18 cellular contexts compared by ENCODE assay signal in the genomic region with DNA sequence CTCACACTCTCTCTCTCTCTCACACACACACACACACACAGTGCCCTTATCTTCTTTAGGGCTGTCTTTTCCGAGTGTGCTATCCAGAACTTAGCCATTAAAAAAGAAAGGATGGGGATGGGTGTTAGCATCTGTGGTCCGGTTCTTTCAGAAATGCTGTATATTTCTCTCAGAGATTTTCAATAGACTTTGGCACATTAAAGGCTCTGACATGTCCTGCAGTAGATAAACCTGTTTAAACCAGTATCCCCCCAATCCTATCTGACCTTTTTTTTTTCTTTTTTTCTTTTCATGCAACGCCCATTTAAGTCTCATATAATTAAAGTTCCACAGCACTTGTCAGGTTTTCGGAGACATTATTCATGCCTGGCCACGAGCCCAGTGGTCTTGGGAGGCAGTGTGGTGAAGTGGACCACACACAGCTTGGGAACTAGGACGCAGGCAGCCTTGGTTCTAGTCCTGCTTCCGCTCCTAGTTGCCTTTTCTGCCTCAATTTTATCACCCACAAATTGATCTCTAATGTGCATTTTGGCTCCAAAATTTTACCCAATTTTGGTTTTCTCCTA. TPM values are rescaled to one million over a fixed set of nuclear protein-coding genes. Genes with fewer than 3 reads are reported as not detected.
DNase-seq lines count a peak whose midpoint lies in the region; ATAC-seq lines count a peak whose summit lies in the region.
"Had no signal": no experiment of that assay in that cellular context is flagged by ENCODE, and none has a peak within 500 bp of the region (broad histone marks: within the 10 kb centered on the region; RNA-seq: fewer than 3 reads in every experiment).

No MANE protein-coding gene starts in this region.

- peak; percentile 35 for DNase-seq in Daoy (ENCODE audit: low read depth)
- peak; percentile 60 for DNase-seq in EH (ENCODE audit: low read depth)
- DNase-seq in RPMI7951 (ENCODE audit: low read depth), result peak; percentile 42
- peak; percentile 68 for DNase-seq in astrocyte of the hippocampus (ENCODE audit: low read depth, low spot score)
- DNase-seq in activated CD4-positive, CD25-positive, alpha-beta regulatory T cell treated with anti-CD3 and anti-CD28 coated beads, Interleukin-2, amount 50 U/mL, for 72 hours, result no peak
- no peak for DNase-seq in pons (ENCODE audit: low spot score)
- DNase-seq: CD4-positive, CD25-positive, alpha-beta regulatory T cell; CD8-positive, alpha-beta T cell; DMS 273 treated with DMSO at 0.1 percent for 48 hours; DMS79; H9 had no signal

- ATAC-seq in GM21360 (IDR thresholded peaks at IDR 0.05; ENCODE audit: unreplicated experiment), result no peak
- ATAC-seq: CD8-positive, alpha-beta T cell; GM23338; HCT116 had no signal

RNA-seq across cellular contexts. Expression of a gene that starts 13.3 kb away (rescaled TPM):
- total RNA-seq in Daoy (2014; rRNA removed; shearing (Covaris generic)), result not detected in 2 replicates
- not detected in 2 replicates for total RNA-seq in RPMI7951 (2014; rRNA removed; shearing (Covaris generic))
- total RNA-seq: A172; A673; B cell; CD4-positive, CD25-positive, alpha-beta regulatory T cell; CD8-positive, alpha-beta T cell; GM23338; H4; H9 had no signal

RNA-seq across cellular contexts. Expression of a gene that starts 22.6 kb away (rescaled TPM):
- 0.63 and 2.0 TPM in 2 replicates for total RNA-seq in Daoy (2014; rRNA removed; shearing (Covaris generic))
- 6.4 and 7.2 TPM in 2 replicates for total RNA-seq in RPMI7951 (2014; rRNA removed; shearing (Covaris generic))

Comparison
In these comparisons a context has a peak if more than half of its experiments do, and no peak if none do; other contexts are left out.
1. DNase-seq: peak in Daoy (single experiment), EH (single experiment), RPMI7951 (single experiment) and astrocyte of the hippocampus (single experiment); none in activated CD4-positive, CD25-positive, alpha-beta regulatory T cell treated with anti-CD3 and anti-CD28 coated beads, Interleukin-2, amount 50 U/mL, for 72 hours (single experiment) and pons (single experiment).